In genomic region chr1:223683586-223684487, GRCh38 we compare ENCODE assay signal across 9 cellular contexts. TPM values are rescaled to one million over a fixed set of nuclear protein-coding genes. Genes with fewer than 3 reads are reported as not detected.
DNase-seq lines count a peak whose midpoint lies in the region; ATAC-seq, FAIRE-seq and TF ChIP-seq lines count a peak whose summit lies in the region.
"Had no signal": no experiment of that assay in that cellular context is flagged by ENCODE, and none has a peak within 500 bp of the region (broad histone marks: within the 10 kb centered on the region; RNA-seq: fewer than 3 reads in every experiment).

No MANE protein-coding gene starts in this region.

- TF ChIP-seq EP300 in A549 (IDR thresholded peaks at IDR 0.05) = no peak

- CTCF ChIA-PET in A549 (lab: Yijun Ruan, JAX) = interaction anchor here (0.5 to 5.1 kb wide), 71 partner anchors 10 to 948 kb away, joined by 3 to 98 read pairs (median 4); partner anchors contain the start of genes CAPN8 and FAM177B

- no peaks in the 10 kb centered on the region for H3K36me3 ChIP-seq in lung (ENCODE audit: control insufficient read depth in 2 of 2, insufficient read depth in 2 of 2, low read length in 2 of 2)

- FAIRE-seq in A549 (lab: Jason Lieb, UNC) = no peak
- FAIRE-seq: frontal cortex had no signal

- H3K27me3 ChIP-seq in lung (ENCODE audit: control insufficient read depth, insufficient read depth) = no peaks in the 10 kb centered on the region

- TF ChIP-seq POLR2A in A549 (IDR thresholded peaks at IDR 0.05; ENCODE audit: low read length) = no peak
- no peak for TF ChIP-seq POLR2A in GM18505 (IDR thresholded peaks at IDR 0.05; ENCODE audit: borderline replicate concordance, extremely low read depth, insufficient read depth, insufficient read length)

- H3K4me1 ChIP-seq in A549 (no peaks in the 10 kb centered on the region), lung (ENCODE audit: control insufficient read depth in 2 of 2, insufficient read depth in 2 of 2, low read length in 2 of 2) (no peaks in the 10 kb centered on the region)

- POLR2A ChIA-PET in A549 (lab: Yijun Ruan, JAX) = no interaction called here

- ATAC-seq in A549 = peak; percentile 86 to 92
- peak; percentile 52 for ATAC-seq in GM18505 (IDR thresholded peaks at IDR 0.05; ENCODE audit: unreplicated experiment)
- peak; percentile 19 for ATAC-seq in lung (ENCODE audit: insufficient read depth, low FRiP score)
- no peak for ATAC-seq in GM18861 (IDR thresholded peaks at IDR 0.05; ENCODE audit: unreplicated experiment)

- no peak overlapping the region for H3K4me2 ChIP-seq in A549

- H3K4me3 ChIP-seq in A549 = no peak overlapping the region
- H3K4me3 ChIP-seq in lung = no peak overlapping the region

- no peak overlapping the region; a peak in 1 of 6 replicates for H3K27ac ChIP-seq in A549
- no peak overlapping the region for H3K27ac ChIP-seq in VCaP
- H3K27ac ChIP-seq in lung (ENCODE audit: low read depth in 1 of 2, low read length in 1 of 2) = no peak overlapping the region

- TF ChIP-seq RAD21 in A549 (conservative IDR thresholded peaks at IDR 0.05 in 1 of 2, IDR thresholded peaks at IDR 0.05 in 1 of 2) = peak; percentile 97 to 99

- H3K9me3 ChIP-seq in A549 = no peaks in the 10 kb centered on the region
- H3K9me3 ChIP-seq in lung (ENCODE audit: control insufficient read depth in 2 of 2, insufficient read depth in 1 of 2, low read length in 1 of 2) = no peaks in the 10 kb centered on the region

- peak; percentile 93 for TF ChIP-seq CTCF in A549 (IDR thresholded peaks at IDR 0.05)
- peak; percentile 82 for TF ChIP-seq CTCF in VCaP (conservative IDR thresholded peaks at IDR 0.05)
- peak; percentile 43 for TF ChIP-seq CTCF in lung (IDR thresholded peaks at IDR 0.05; ENCODE audit: control extremely low read depth, extremely low read depth)

- WGBS in A549 (ENCODE audit: missing lambda C conversion rate) = 59% methylated on average over 9 of the region's 9 CpGs
- 68 to 70% methylated on average over 9 of the region's 9 CpGs for WGBS in lung, 2 donors

- DNase-seq in A549 (ENCODE audit: low read depth in 1 of 2, low spot score in 1 of 2) (peak in 1 of 2 experiments; percentile 68), NCI-H2081 (lab: John Stamatoyannopoulos, UW) (peak; percentile 91), cerebellar cortex (ENCODE audit: low spot score) (peak; percentile 83), lung (ENCODE audit: low spot score) (peak; percentile 60)
- DNase-seq in stimulated activated CD8-positive, alpha-beta memory T cell treated with anti-CD3 and anti-CD28 coated beads, Interleukin-7, amount 100 ng/mL, for 1 hour (ENCODE audit: low read depth in 2 of 2) = peak; percentile 23 to 44

TF ChIP-seq in A549, 52 proteins besides CTCF, POLR2A, EP300 and RAD21:
- TF ChIP-seq HEYL (CRISPR knock-in tag; IDR thresholded peaks at IDR 0.05) (no peak), CHD2 (IDR thresholded peaks at IDR 0.05; ENCODE audit: low read length, partially characterized antibody) (no peak), TFCP2L1 (CRISPR knock-in tag; IDR thresholded peaks at IDR 0.05) (no peak), ATOH8 (CRISPR knock-in tag; IDR thresholded peaks at IDR 0.05; ENCODE audit: low read depth) (no peak), CEBPB (IDR thresholded peaks at IDR 0.05) (0 out of 4 replicates have a peak, but pooled peaks of 1 of the 2 experiments have one; percentile 12), HMGXB4 (CRISPR knock-in tag; IDR thresholded peaks at IDR 0.05; ENCODE audit: borderline replicate concordance) (no peak), SMC3 (IDR thresholded peaks at IDR 0.05) (peak; percentile 94), HES2 (IDR thresholded peaks at IDR 0.05) (no peak), JUN (IDR thresholded peaks at IDR 0.05) (no peak), ZFP36 (IDR thresholded peaks at IDR 0.05; ENCODE audit: borderline replicate concordance, partially characterized antibody) (no peak)

RNA-seq across cellular contexts. Expression of gene CAPN8, which starts 18.3 kb away (rescaled TPM):
- 1.5 and 2.4 TPM in 2 replicates for polyA plus RNA-seq in A549 (2011; rRNA removed)
- polyA plus RNA-seq in A549 (2012; cell fraction: cytosol; rRNA removed) = 0.13 and 0.25 TPM in 2 replicates
- polyA plus RNA-seq in A549 (2012; cell fraction: nucleus; rRNA removed) = 1.5 and 2.3 TPM in 2 replicates
- polyA plus RNA-seq in A549 (2017; fragmentation: RNase III; extraction: RNeasy Plus Mini Kit Qiagen cat#74134 plus additional on column Dnase treatment) = 0.20 to 0.51 TPM (median 0.39 TPM) in 3 replicates
- polyA minus RNA-seq in A549 (2011; rRNA and poly(A)+ RNA removed) = 0.87 and 1.5 TPM in 2 replicates
- total RNA-seq in lung = 100 to 1,000 TPM in 1 of 2 donors, 10 to 100 TPM in 1; 48.5 to 123 TPM
- polyA plus RNA-seq in lung = 100 to 1,000 TPM in 1 of 2 donors, 10 to 100 TPM in 1; 30.5 to 114 TPM
- total RNA-seq: frontal cortex had no signal

RNA-seq across cellular contexts. Expression of gene CAPN2, which starts 28.5 kb away (rescaled TPM):
- polyA plus RNA-seq in A549 (2011; rRNA removed) = 199 and 217 TPM in 2 replicates
- 132 and 138 TPM in 2 replicates for polyA plus RNA-seq in A549 (2012; cell fraction: cytosol; rRNA removed)
- polyA plus RNA-seq in A549 (2012; cell fraction: nucleus; rRNA removed) = 115 and 134 TPM in 2 replicates
- 285 to 327 TPM (median 300 TPM) in 3 replicates for polyA plus RNA-seq in A549 (2017; fragmentation: RNase III; extraction: RNeasy Plus Mini Kit Qiagen cat#74134 plus additional on column Dnase treatment)
- 153 and 163 TPM in 2 replicates for polyA minus RNA-seq in A549 (2011; rRNA and poly(A)+ RNA removed)
- total RNA-seq in lung = 100 to 1,000 TPM; 169 to 353 TPM
- 100 to 1,000 TPM; 144 to 168 TPM for polyA plus RNA-seq in lung

Comparison
In these comparisons a context has a peak if more than half of its experiments do, and no peak if none do; other contexts are left out.
1. CTCF ChIP-seq: peak in every context shown above with its lines; median percentile 93 in A549; 82 in VCaP; 43 in lung.
2. RNA of gene CAPN8, which starts 18.3 kb away (polyA plus RNA-seq): 30.5 to 114 TPM in lung; 0.13 to 2.4 TPM in A549; every median in the first group is over 4 times any median in the second.